Comparison of ENCODE assay signal across 11 cellular contexts in genomic region chr9:32644698-32645097, GRCh38. TPM values are rescaled to one million over a fixed set of nuclear protein-coding genes. Genes with fewer than 3 reads are reported as not detected.
DNase-seq lines count a peak whose midpoint lies in the region; ATAC-seq and TF ChIP-seq lines count a peak whose summit lies in the region.
"Had no signal": no experiment of that assay in that cellular context is flagged by ENCODE, and none has a peak within 500 bp of the region (broad histone marks: within the 10 kb centered on the region; RNA-seq: fewer than 3 reads in every experiment).

No MANE protein-coding gene starts in this region.

- no peak for TF ChIP-seq CTCF in AG10803 (conservative IDR thresholded peaks at IDR 0.05; ENCODE audit: low read length)
- TF ChIP-seq CTCF in IMR-90 (conservative IDR thresholded peaks at IDR 0.05; ENCODE audit: low read depth, low read length): no peak
- TF ChIP-seq CTCF in mammary epithelial cell (conservative IDR thresholded peaks at IDR 0.05 in 1 of 2, IDR thresholded peaks at IDR 0.05 in 1 of 2; ENCODE audit: extremely low read depth in 1 of 2, insufficient read depth in 1 of 2, low read depth in 1 of 2, low read length in 2 of 2): no peak

- H3K36me3 ChIP-seq in IMR-90 (ENCODE audit: control insufficient read depth, insufficient read depth, low read length) (no peaks in the 10 kb centered on the region), mammary epithelial cell (ENCODE audit: insufficient read depth, low read length) (no peaks in the 10 kb centered on the region), mesendoderm (ENCODE audit: control insufficient read depth, insufficient read depth, low read length) (no peaks in the 10 kb centered on the region)
- H3K36me3 ChIP-seq: Peyer's patch had no signal

- H4K91ac ChIP-seq in IMR-90 (ENCODE audit: insufficient read depth, low read depth, low read length): no peak overlapping the region

- intact Hi-C loops in IMR-90 (cut with micrococcal nuclease) (loop anchor here (10.0 kb wide), 1 partner anchor 100 kb away; no protein-coding TSS in a partner anchor), mammary epithelial cell (cut with micrococcal nuclease) (loop anchor here (5.0 to 10.0 kb wide), 2 partner anchors 48 to 50 kb away; no protein-coding TSS in a partner anchor)

- H2BK20ac ChIP-seq in IMR-90 (ENCODE audit: low read depth, low read length): no peak overlapping the region

- no peak overlapping the region for H3K9ac ChIP-seq in IMR-90 (ENCODE audit: low read depth, low read length)
- no peak overlapping the region for H3K9ac ChIP-seq in mammary epithelial cell (ENCODE audit: insufficient read depth, low read length)
- no peak overlapping the region for H3K9ac ChIP-seq in mesendoderm (ENCODE audit: low read length)

- H3K9me3 ChIP-seq in IMR-90 (ENCODE audit: control insufficient read depth, insufficient read depth, low read length) (no peaks in the 10 kb centered on the region), mammary epithelial cell (replicated peaks; ENCODE audit: insufficient read depth, low read length) (no peaks in the 10 kb centered on the region)
- H3K9me3 ChIP-seq: Peyer's patch had no signal

- BruUV-seq in IMR-90 (replicated peaks; lab: Mats Ljungman, UMichigan) (no TSS peak), mammary epithelial cell (replicated peaks; lab: Mats Ljungman, UMichigan) (no TSS peak)

- H4K5ac ChIP-seq in IMR-90 (ENCODE audit: low read depth, low read length): no peak overlapping the region
- H4K5ac ChIP-seq in mesendoderm (ENCODE audit: low read length): no peak overlapping the region

- CTCF ChIA-PET in IMR-90 (lab: Yijun Ruan, JAX) (interaction anchor here (1.4 kb wide), 1 partner anchor 11 kb away, joined by 3 read pairs; no protein-coding TSS in a partner anchor), mammary epithelial cell (lab: Charles Lee; ENCODE audit: low non-redundant PET) (interaction anchor here (0.6 to 1.0 kb wide), 2 partner anchors 63 to 323 kb away, joined by 3 to 6 read pairs; no protein-coding TSS in a partner anchor)

- no peak overlapping the region for H2BK120ac ChIP-seq in IMR-90 (ENCODE audit: low read depth, low read length)
- no peak overlapping the region for H2BK120ac ChIP-seq in mesendoderm (ENCODE audit: low read depth, low read length)

- ATAC-seq in IMR-90 (ENCODE audit: low read depth): peak; percentile 73

- TF ChIP-seq POLR2A in IMR-90 (IDR thresholded peaks at IDR 0.05; ENCODE audit: low read depth, low read length): no peak

- DNase-seq in AG10803 (ENCODE audit: low read depth) (peak; percentile 93), IMR-90 (peak; percentile 78), mammary epithelial cell (peak; percentile 91), mesendoderm (peak; percentile 1), SIG-M5 treated with dmso at 0.1 percent for 504 hours (lab: John Stamatoyannopoulos, UW; ENCODE audit: unreplicated experiment) (no peak), SKM-1 (lab: John Stamatoyannopoulos, UW; ENCODE audit: unreplicated experiment) (no peak), NCI-H345 treated with DMSO at 0.1 percent for 48 hours (lab: John Stamatoyannopoulos, UW; ENCODE audit: unreplicated experiment) (no peak), NCI-H2171 (lab: John Stamatoyannopoulos, UW) (no peak)
- DNase-seq: activated naive CD4-positive, alpha-beta T cell treated with Interleukin-2 at 50 U/mL for 16 hours; NCI-H1694 treated with DMSO at 0.1 percent for 48 hours; Peyer's patch had no signal

- H3K27ac ChIP-seq in IMR-90 (ENCODE audit: insufficient read depth, low read length) (no peak overlapping the region), mammary epithelial cell (ENCODE audit: insufficient read depth, low read depth, low read length) (no peak overlapping the region), mesendoderm (ENCODE audit: low read depth, low read length) (no peak overlapping the region)
- H3K27ac ChIP-seq: Peyer's patch had no signal

- H3K79me2 ChIP-seq in mammary epithelial cell (ENCODE audit: insufficient read depth, low read length) (no peaks in the 10 kb centered on the region), mesendoderm (ENCODE audit: control insufficient read depth, insufficient read depth, low read length) (no peaks in the 10 kb centered on the region)

- no peak overlapping the region for H2BK5ac ChIP-seq in IMR-90 (ENCODE audit: low read depth, low read length, poor library complexity, severe bottlenecking)
- H2BK5ac ChIP-seq in mesendoderm (ENCODE audit: low read length): no peak overlapping the region

- H3K79me1 ChIP-seq in IMR-90 (ENCODE audit: low read depth in 1 of 2, low read length in 2 of 2) (no peaks in the 10 kb centered on the region), mesendoderm (ENCODE audit: low read length) (no peaks in the 10 kb centered on the region)

- H3K4ac ChIP-seq in IMR-90 (ENCODE audit: low read depth, low read length) (no peak overlapping the region), mesendoderm (ENCODE audit: low read depth, low read length) (no peak overlapping the region)

- in situ Hi-C loops in IMR-90 (cut with MboI; ENCODE audit: low sequenced_read_pairs): no loop called here
- in situ Hi-C loops in mammary epithelial cell (cut with MboI; ENCODE audit: low sequenced_read_pairs in 2 of 2): no loop called here

- no peak overlapping the region for H3K18ac ChIP-seq in IMR-90 (ENCODE audit: low read depth, low read length)
- no peak overlapping the region for H3K18ac ChIP-seq in mesendoderm (ENCODE audit: low read length)

- dilution Hi-C loops in IMR-90 (cut with HindIII; ENCODE audit: low sequenced_read_pairs, unreplicated experiment): no loop called here
- dilution Hi-C loops in mammary epithelial cell (cut with HindIII; ENCODE audit: low sequenced_read_pairs): no loop called here

- no peak overlapping the region for H3K4me2 ChIP-seq in IMR-90 (ENCODE audit: low read depth, low read length)
- no peak overlapping the region for H3K4me2 ChIP-seq in mammary epithelial cell (ENCODE audit: insufficient read depth, low read depth, low read length)
- no peak overlapping the region for H3K4me2 ChIP-seq in mesendoderm (ENCODE audit: low read length)

- POLR2A ChIA-PET in IMR-90 (lab: Charles Lee; ENCODE audit: unreplicated experiment): no interaction called here

- H3K9me1 ChIP-seq in IMR-90 (ENCODE audit: insufficient read depth, low read length): no peaks in the 10 kb centered on the region; the same call in 1 of the 2 replicates

- H3K27me3 ChIP-seq in IMR-90 (ENCODE audit: control insufficient read depth, insufficient read depth, low read length) (no peaks in the 10 kb centered on the region), mammary epithelial cell (ENCODE audit: insufficient read depth, low read length) (no peaks in the 10 kb centered on the region), mesendoderm (ENCODE audit: insufficient read depth, low read length, poor library complexity) (no peaks in the 10 kb centered on the region)
- H3K27me3 ChIP-seq: Peyer's patch had no signal

- H3K4me3 ChIP-seq in AG10803 (ENCODE audit: low read length): no peak overlapping the region
- H3K4me3 ChIP-seq in IMR-90 (ENCODE audit: insufficient read depth, low read depth, low read length): no peak overlapping the region
- no peak overlapping the region for H3K4me3 ChIP-seq in mammary epithelial cell (replicated peaks in 1 of 3; ENCODE audit: insufficient read depth in 1 of 3, low read depth in 2 of 3, low read length in 3 of 3)
- no peak overlapping the region for H3K4me3 ChIP-seq in mesendoderm (ENCODE audit: low read length)
- H3K4me3 ChIP-seq: Peyer's patch had no signal

- no peak overlapping the region for H3K56ac ChIP-seq in IMR-90 (ENCODE audit: extremely low read depth, insufficient read depth, low read length)
- H3K56ac ChIP-seq in mesendoderm (ENCODE audit: low read length): no peak overlapping the region

- H3K4me1 ChIP-seq in IMR-90 (ENCODE audit: control insufficient read depth, insufficient read depth, low read length) (no peaks in the 10 kb centered on the region), mammary epithelial cell (ENCODE audit: insufficient read depth, low read length) (peaks cover 3% of the 10 kb centered on the region), mesendoderm (ENCODE audit: control insufficient read depth, low read depth, low read length) (no peaks in the 10 kb centered on the region)
- H3K4me1 ChIP-seq: Peyer's patch had no signal

- H3K23ac ChIP-seq in IMR-90 (ENCODE audit: low read depth, low read length) (no peak overlapping the region), mesendoderm (ENCODE audit: low read length) (no peak overlapping the region)

- WGBS in IMR-90 (ENCODE audit: extremely low coverage in 2 of 2, insufficient read length in 1 of 2), 2 experiments: no CpG with 5 or more reads among the region's 2 CpGs
- WGBS in mammary epithelial cell (ENCODE audit: low coverage, missing lambda C conversion rate): 0% methylated on average over 1 of the region's 2 CpGs
- no CpG with 5 or more reads among the region's 2 CpGs for WGBS in mesendoderm (ENCODE audit: extremely low coverage, insufficient coverage, low lambda C conversion rate)

- H4K8ac ChIP-seq in IMR-90 (ENCODE audit: low read depth in 2 of 2, low read length in 2 of 2): no peak overlapping the region
- H4K8ac ChIP-seq in mesendoderm (ENCODE audit: low read depth, low read length): no peak overlapping the region

- no peaks in the 10 kb centered on the region for H4K20me1 ChIP-seq in IMR-90 (ENCODE audit: insufficient read depth, low read length)
- H4K20me1 ChIP-seq in mammary epithelial cell (ENCODE audit: insufficient read depth, low read length): no peaks in the 10 kb centered on the region

- no peak overlapping the region for H2AK9ac ChIP-seq in IMR-90 (replicated peaks; ENCODE audit: low read depth, low read length, poor library complexity)

- H2AK5ac ChIP-seq in IMR-90 (ENCODE audit: low read depth, low read length) (no peak overlapping the region), mesendoderm (ENCODE audit: low read length) (no peak overlapping the region)

- no peak for TF ChIP-seq RAD21 in IMR-90 (IDR thresholded peaks at IDR 0.05; ENCODE audit: low read length)

- H2BK15ac ChIP-seq in IMR-90 (ENCODE audit: low read depth, low read length) (no peak overlapping the region), mesendoderm (replicated peaks; ENCODE audit: low read depth) (no peak overlapping the region)

- H3K14ac ChIP-seq in IMR-90 (replicated peaks; ENCODE audit: low read depth, low read length): no peak overlapping the region

- H2AFZ ChIP-seq in IMR-90 (replicated peaks; ENCODE audit: low read length, poor library complexity) (peak overlapping the region; percentile 49), mammary epithelial cell (ENCODE audit: low read depth, low read length) (peak overlapping the region; percentile 42)

TF ChIP-seq in IMR-90, 13 proteins besides CTCF, POLR2A, EP300 and RAD21:
- peak; percentile 82 for TF ChIP-seq MAFK (IDR thresholded peaks at IDR 0.05; ENCODE audit: low read depth, low read length)
- TF ChIP-seq MXI1 (IDR thresholded peaks at IDR 0.05; ENCODE audit: borderline replicate concordance, low read depth, low read length): no peak
TF ChIP-seq in IMR-90: peak in this region for 1.

RNA-seq across cellular contexts. Expression of gene TAF1L, which starts 9.2 kb away (rescaled TPM):
- total RNA-seq in IMR-90 (2012; rRNA removed): under 0.01 TPM in 1 of 2 replicates, not detected in the other
- not detected in 2 replicates for polyA plus RNA-seq in IMR-90 (2012; rRNA removed)
- polyA plus RNA-seq in IMR-90 (2012; cell fraction: cytosol; rRNA removed): not detected in 2 replicates
- polyA plus RNA-seq in IMR-90 (2012; cell fraction: nucleus; rRNA removed; ENCODE audit: low replicate concordance): 0.02 TPM in 1 of 2 replicates, not detected in the other
- under 1 TPM in 1 of 2 donors, not detected in 1; under 0.01 TPM for total RNA-seq in mammary epithelial cell
- polyA plus RNA-seq in mammary epithelial cell: 0.01 TPM
- not detected for polyA minus RNA-seq in mammary epithelial cell
- polyA plus RNA-seq in mesendoderm (2013, experiment 1 of 2): under 0.01 TPM
- polyA plus RNA-seq in mesendoderm (2013, experiment 2 of 2): 0.01 TPM

Comparison
In these comparisons a context has a peak if more than half of its experiments do, and no peak if none do; other contexts are left out.
1. DNase-seq: peak in AG10803 (single experiment), IMR-90 (single experiment), mammary epithelial cell (single experiment) and mesendoderm (single experiment); none in SIG-M5 treated with dmso at 0.1 percent for 504 hours (single experiment), SKM-1 (single experiment), NCI-H345 treated with DMSO at 0.1 percent for 48 hours (single experiment) and NCI-H2171 (single experiment).